ENCODE assay signal across 6 cellular contexts in genomic region chr15:90884719-90885431, GRCh38. TPM values are rescaled to one million over a fixed set of nuclear protein-coding genes. Genes with fewer than 3 reads are reported as not detected.
A peak's percentile ranks its signal among the peaks of the same experiment; 100 is the strongest.
DNase-seq lines count a peak whose midpoint lies in the region; TF ChIP-seq lines count a peak whose summit lies in the region.

No MANE protein-coding gene starts in this region.

- H2AFZ ChIP-seq in fibroblast of lung (ENCODE audit: low read length) = peak overlapping the region; percentile 65

- intact Hi-C loops in spleen (cut with DNase I; ENCODE audit: low total_unique reads) = loop anchor here (5.0 to 10.0 kb wide), 2 partner anchors 50 to 168 kb away; partner anchors contain the start of gene BLM

- 18 to 30% (median 27%) methylated on average over 7 to 16 of the region's 16 CpGs for WGBS in spleen, 5 donors

- H3K4me1 ChIP-seq in NT2/D1 (ENCODE audit: insufficient read depth, insufficient read length) (peaks cover 30% of the 10 kb centered on the region), fibroblast of lung (ENCODE audit: control insufficient read depth, extremely low read depth, insufficient read depth, low read length) (peaks cover 17% of the 10 kb centered on the region), spleen (peaks cover 34 to 77% (median 69%) of the 10 kb centered on the region in 6 donors)

- H3K27ac ChIP-seq in fibroblast of lung (ENCODE audit: insufficient read depth, low read length) = peak overlapping the region; percentile 85
- H3K27ac ChIP-seq in spleen = peak overlapping the region; percentile 64 to 98 (median 96)

- TF ChIP-seq POLR2A in spleen (IDR thresholded peaks at IDR 0.05) = no peak

- H3K4me3 ChIP-seq in NT2/D1 (ENCODE audit: insufficient read length, low read depth) (peak overlapping the region; percentile 49), fibroblast of lung (replicated peaks in 1 of 4; ENCODE audit: control extremely low read depth in 1 of 4, insufficient read depth in 1 of 4, low read depth in 3 of 4, low read length in 4 of 4) (peak overlapping the region; percentile 23 to 65 (median 52)), spleen (peak overlapping the region; percentile 38 to 80 (median 60))

- H3K4me2 ChIP-seq in fibroblast of lung (ENCODE audit: extremely low read depth, insufficient read depth, low read length) = peak overlapping the region; percentile 83

- H3K36me3 ChIP-seq in NT2/D1 (ENCODE audit: insufficient read depth, insufficient read length, low read length) (peaks cover 64% of the 10 kb centered on the region), fibroblast of lung (ENCODE audit: control insufficient read depth, insufficient read depth, low read length) (peaks cover 14% of the 10 kb centered on the region), spleen (peaks cover 0 to 74% (median 48%) of the 10 kb centered on the region in 6 donors)

- H4K20me1 ChIP-seq in fibroblast of lung (ENCODE audit: control insufficient read depth, extremely low read depth, insufficient read depth, low read length) = no peaks in the 10 kb centered on the region

- TF ChIP-seq CTCF in fibroblast of lung (conservative IDR thresholded peaks at IDR 0.05 in 1 of 2, IDR thresholded peaks at IDR 0.05 in 1 of 2; ENCODE audit: low read depth in 1 of 2, low read length in 2 of 2) = no peak
- TF ChIP-seq CTCF in spleen (IDR thresholded peaks at IDR 0.05 in 8 of 11, conservative IDR thresholded peaks at IDR 0.05 in 3 of 11) = no peak

- H3K79me2 ChIP-seq in fibroblast of lung (ENCODE audit: control insufficient read depth, insufficient read depth, low read length) = peaks cover 5% of the 10 kb centered on the region

- DNase-seq in NT2/D1 (ENCODE audit: low read depth, low spot score) (no peak), fibroblast of lung (ENCODE audit: low read depth in 2 of 2) (no peak), spleen (peak; percentile 82), NCI-H2081 treated with DMSO at 0.1 percent for 48 hours (lab: John Stamatoyannopoulos, UW) (no peak), NCI-H2171 treated with DMSO at 0.1 percent for 48 hours (lab: John Stamatoyannopoulos, UW) (no peak), NCI-H748 (lab: John Stamatoyannopoulos, UW; ENCODE audit: unreplicated experiment) (no peak)

- no peaks in the 10 kb centered on the region for H3K27me3 ChIP-seq in NT2/D1 (ENCODE audit: insufficient read depth, insufficient read length)
- no peaks in the 10 kb centered on the region for H3K27me3 ChIP-seq in fibroblast of lung (ENCODE audit: control insufficient read depth, insufficient read depth, low read length)
- peaks cover 0 to 7% (median 0%) of the 10 kb centered on the region in 7 donors for H3K27me3 ChIP-seq in spleen (replicated peaks in 1 of 7)

- H3K9me3 ChIP-seq in NT2/D1 (ENCODE audit: insufficient read depth, low read length) = no peaks in the 10 kb centered on the region
- no peaks in the 10 kb centered on the region for H3K9me3 ChIP-seq in fibroblast of lung (ENCODE audit: control insufficient read depth, insufficient read depth, low read depth, low read length)
- H3K9me3 ChIP-seq in spleen = no peaks in the 10 kb centered on the region

- H3K9ac ChIP-seq in NT2/D1 (ENCODE audit: insufficient read length, low read depth) (peak overlapping the region; percentile 87), fibroblast of lung (ENCODE audit: insufficient read depth, low read length) (peak overlapping the region; percentile 79)

RNA-seq across cellular contexts. Expression of gene FES, which starts 0.6 kb away (rescaled TPM):
- total RNA-seq in fibroblast of lung (23.4 and 31.2 TPM in 2 replicates), spleen (100 to 1,000 TPM; 150 to 369 (median 272) TPM)
- polyA plus RNA-seq in fibroblast of lung (5.5 and 7.0 TPM in 2 replicates), spleen (100 to 1,000 TPM in 1 of 3 donors, 10 to 100 TPM in 2; 39.5 to 176 (median 89.2) TPM)
- 9.1 and 12.6 TPM in 2 replicates for polyA plus RNA-seq in fibroblast of lung (2012)
- 19.3 and 27.0 TPM in 2 replicates for polyA minus RNA-seq in fibroblast of lung (ENCODE audit: low replicate concordance)

RNA-seq across cellular contexts. Expression of gene FURIN, which starts 16.5 kb away (rescaled TPM):
- total RNA-seq in fibroblast of lung = 19.5 and 27.9 TPM in 2 replicates
- 19.4 and 20.4 TPM in 2 replicates for polyA plus RNA-seq in fibroblast of lung
- 45.8 and 46.5 TPM in 2 replicates for polyA plus RNA-seq in fibroblast of lung (2012)
- polyA minus RNA-seq in fibroblast of lung (ENCODE audit: low replicate concordance) = 57.3 and 68.2 TPM in 2 replicates
- total RNA-seq in spleen = 100 to 1,000 TPM in 2 of 7 donors, 10 to 100 TPM in 5; 62.0 to 139 (median 86.8) TPM
- 10 to 100 TPM in 2 of 3 donors, 1 to 10 TPM in 1; 10.0 to 33.3 (median 10.9) TPM for polyA plus RNA-seq in spleen

RNA-seq across cellular contexts. Expression of gene MAN2A2, which starts 18.2 kb away (rescaled TPM):
- 18.2 and 36.0 TPM in 2 replicates for total RNA-seq in fibroblast of lung
- 11.3 and 18.0 TPM in 2 replicates for polyA plus RNA-seq in fibroblast of lung
- 12.6 and 16.0 TPM in 2 replicates for polyA plus RNA-seq in fibroblast of lung (2012)
- 69.8 and 80.4 TPM in 2 replicates for polyA minus RNA-seq in fibroblast of lung (ENCODE audit: low replicate concordance)
- total RNA-seq in spleen = 100 to 1,000 TPM; 105 to 167 (median 120) TPM
- polyA plus RNA-seq in spleen = 10 to 100 TPM; 13.7 to 46.1 (median 24.0) TPM

RNA-seq across cellular contexts. Expression of gene HDDC3, which starts 47.5 kb away (rescaled TPM):
- total RNA-seq in fibroblast of lung (13.4 and 16.3 TPM in 2 replicates), spleen (10 to 100 TPM; 12.8 to 25.9 (median 18.0) TPM)
- polyA plus RNA-seq in fibroblast of lung (10.2 and 15.5 TPM in 2 replicates), spleen (10 to 100 TPM; 23.9 to 34.5 (median 31.0) TPM)
- 11.0 and 18.3 TPM in 2 replicates for polyA plus RNA-seq in fibroblast of lung (2012)
- 13.0 and 15.8 TPM in 2 replicates for polyA minus RNA-seq in fibroblast of lung (ENCODE audit: low replicate concordance)

RNA-seq across cellular contexts. Expression of gene UNC45A, which starts 50.2 kb away (rescaled TPM):
- total RNA-seq in fibroblast of lung = 88.6 and 104 TPM in 2 replicates
- 41.7 and 52.5 TPM in 2 replicates for polyA plus RNA-seq in fibroblast of lung
- polyA plus RNA-seq in fibroblast of lung (2012) = 61.0 and 84.9 TPM in 2 replicates
- polyA minus RNA-seq in fibroblast of lung (ENCODE audit: low replicate concordance) = 73.2 and 101 TPM in 2 replicates
- total RNA-seq in spleen = 10 to 100 TPM; 32.8 to 59.5 (median 42.6) TPM
- 10 to 100 TPM; 32.2 to 43.6 (median 32.8) TPM for polyA plus RNA-seq in spleen
